ENCODE assay signal across 8 cellular contexts in the genomic region with DNA sequence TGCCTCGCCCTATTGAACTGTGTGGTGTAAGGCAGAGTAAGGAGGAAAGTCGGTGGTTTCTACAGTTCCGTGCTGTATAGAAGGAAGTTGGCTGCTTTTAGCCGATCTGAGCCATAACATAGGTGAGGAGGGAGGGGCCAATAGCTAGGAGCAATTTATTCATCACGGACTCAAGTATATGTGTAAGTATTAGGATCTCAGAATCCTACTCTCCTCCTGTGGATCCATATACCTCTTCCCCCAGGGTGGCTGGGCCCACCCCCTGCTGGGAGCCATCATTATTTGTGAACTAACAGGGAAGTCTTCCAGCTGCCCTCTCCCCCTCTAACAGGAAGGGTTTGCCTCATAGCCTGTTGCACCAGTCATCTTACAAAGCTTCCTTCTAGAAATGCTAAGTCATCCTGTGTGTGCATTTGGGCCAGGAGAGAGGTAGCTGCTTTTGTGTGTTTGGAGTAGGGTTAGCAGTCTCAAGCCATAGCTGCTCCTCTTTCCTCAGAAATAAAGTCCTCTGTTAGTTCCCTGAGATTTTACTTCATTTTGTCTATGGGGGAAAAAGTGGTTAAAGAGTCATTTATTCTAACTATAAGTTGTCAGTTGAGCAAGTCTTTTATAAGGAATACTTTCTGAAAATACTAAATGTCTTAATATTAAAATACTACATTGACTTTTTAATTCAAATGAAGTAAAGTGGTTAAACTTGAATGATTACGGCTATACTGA. TPM values are rescaled to one million over a fixed set of nuclear protein-coding genes. Genes with fewer than 3 reads are reported as not detected.
DNase-seq lines count a peak whose midpoint lies in the region; ATAC-seq lines count a peak whose summit lies in the region.

No MANE protein-coding gene starts in this region.

- peak; percentile 87 for DNase-seq in CD1c-positive myeloid dendritic cell (ENCODE audit: extremely low spot score)
- DNase-seq in MV-4-11 (lab: John Stamatoyannopoulos, UW) = peak; percentile 89
- DNase-seq in dedifferentiated amniotic fluid mesenchymal stem cell (ENCODE audit: extremely low spot score) = peak; percentile 45
- peak; percentile 39 for DNase-seq in mucosa of gallbladder (ENCODE audit: low spot score)
- DNase-seq in DMS79 (lab: John Stamatoyannopoulos, UW) = no peak
- no peak for DNase-seq in NCI-H524 treated with DMSO at 0.1 percent for 48 hours (lab: John Stamatoyannopoulos, UW)
- DNase-seq in occipital lobe (lab: John Stamatoyannopoulos, UW) = no peak

- ATAC-seq in HG03432 (IDR thresholded peaks at IDR 0.05; ENCODE audit: unreplicated experiment) = no peak

RNA-seq across cellular contexts. Expression of a gene that starts 14.9 kb away (rescaled TPM):
- 27.9 TPM for total RNA-seq in mucosa of gallbladder
- total RNA-seq in occipital lobe = 6.6 TPM

RNA-seq across cellular contexts. Expression of a gene that starts 16.5 kb away (rescaled TPM):
- total RNA-seq in mucosa of gallbladder = 165 TPM
- 94.1 TPM for total RNA-seq in occipital lobe

RNA-seq across cellular contexts. Expression of a gene that starts 34.5 kb away (rescaled TPM):
- 0.66 TPM for total RNA-seq in mucosa of gallbladder
- 3.0 TPM for total RNA-seq in occipital lobe

RNA-seq across cellular contexts. Expression of a gene that starts 57.0 kb away (rescaled TPM):
- 39.0 TPM for total RNA-seq in mucosa of gallbladder
- 29.6 TPM for total RNA-seq in occipital lobe

RNA-seq across cellular contexts. Expression of a gene that starts 59.4 kb away (rescaled TPM):
- 25.6 TPM for total RNA-seq in mucosa of gallbladder
- total RNA-seq in occipital lobe = 9.2 TPM

Comparison
In these comparisons a context has a peak if more than half of its experiments do, and no peak if none do; other contexts are left out.
1. DNase-seq: peak in CD1c-positive myeloid dendritic cell (single experiment), MV-4-11 (single experiment), dedifferentiated amniotic fluid mesenchymal stem cell (single experiment) and mucosa of gallbladder (single experiment); none in DMS79 (single experiment), NCI-H524 treated with DMSO at 0.1 percent for 48 hours (single experiment) and occipital lobe (single experiment).